In the genomic region with DNA sequence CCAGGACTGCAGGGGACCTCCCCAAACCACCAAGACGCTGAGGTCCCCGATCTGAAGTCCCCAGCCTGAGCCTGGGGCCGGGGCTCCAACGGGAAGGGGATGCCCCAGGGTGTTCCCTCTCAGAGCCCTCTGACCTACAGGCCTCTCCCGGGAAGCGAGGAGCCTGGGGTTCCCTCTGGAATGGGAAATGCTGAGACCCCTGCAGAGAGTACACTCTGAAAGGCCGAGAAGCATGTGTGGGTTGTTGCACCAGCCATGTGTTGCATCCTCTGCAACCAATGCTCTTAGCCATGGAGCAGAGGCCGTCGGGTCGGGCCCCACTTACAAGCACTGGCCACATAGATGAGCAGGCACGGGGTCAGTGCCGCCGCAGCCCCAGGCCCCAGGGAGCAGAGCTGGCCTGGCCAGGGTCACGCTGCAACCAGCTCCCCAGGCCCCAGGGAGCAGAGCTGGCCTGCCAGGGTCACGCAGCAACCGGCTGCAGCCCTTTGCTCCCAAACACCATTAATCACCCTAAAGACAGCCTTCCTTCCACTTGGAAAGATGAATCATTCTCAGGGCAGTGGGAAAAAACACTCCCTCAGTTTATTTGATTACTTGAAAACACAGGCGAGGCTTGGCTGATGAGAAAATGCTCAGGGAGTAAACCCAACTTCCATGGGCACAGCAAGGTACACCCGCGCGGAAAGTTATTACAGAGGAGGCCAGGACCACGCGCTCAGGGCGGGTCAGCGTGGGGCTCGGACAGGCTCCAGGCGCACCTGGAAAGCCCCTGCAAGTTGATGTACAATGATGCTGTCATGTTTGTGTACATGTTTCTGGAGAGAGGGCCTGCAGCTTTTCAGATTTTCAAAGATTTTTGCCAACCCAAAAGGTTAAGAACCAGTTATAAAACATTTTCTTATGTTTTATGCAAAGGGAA, we compare ENCODE assay signal across 1 cellular context.
TF ChIP-seq lines count a peak whose summit lies in the region.

No MANE protein-coding gene starts in this region.

TF ChIP-seq in HepG2, 621 proteins besides CTCF, POLR2A, EP300 and RAD21 (continued from another document and continues in another):
- TF ChIP-seq, protein P1, sequence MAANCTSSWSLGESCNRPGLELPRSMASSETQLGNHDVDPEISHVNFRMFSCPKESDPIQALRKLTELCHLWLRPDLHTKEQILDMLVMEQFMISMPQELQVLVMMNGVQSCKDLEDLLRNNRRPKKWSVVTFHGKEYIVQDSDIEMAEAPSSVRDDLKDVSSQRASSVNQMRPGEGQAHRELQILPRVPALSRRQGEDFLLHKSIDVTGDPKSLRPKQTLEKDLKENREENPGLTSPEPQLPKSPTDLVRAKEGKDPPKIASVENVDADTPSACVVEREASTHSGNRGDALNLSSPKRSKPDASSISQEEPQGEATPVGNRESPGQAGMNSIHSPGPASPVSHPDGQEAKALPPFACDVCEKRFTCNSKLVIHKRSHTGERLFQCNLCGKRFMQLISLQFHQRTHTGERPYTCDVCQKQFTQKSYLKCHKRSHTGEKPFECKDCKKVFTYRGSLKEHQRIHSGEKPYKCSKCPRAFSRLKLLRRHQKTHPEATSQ (CRISPR knock-in tag; IDR thresholded peaks at IDR 0.05; ENCODE audit: borderline replicate concordance): no peak
- TF ChIP-seq, protein P2, sequence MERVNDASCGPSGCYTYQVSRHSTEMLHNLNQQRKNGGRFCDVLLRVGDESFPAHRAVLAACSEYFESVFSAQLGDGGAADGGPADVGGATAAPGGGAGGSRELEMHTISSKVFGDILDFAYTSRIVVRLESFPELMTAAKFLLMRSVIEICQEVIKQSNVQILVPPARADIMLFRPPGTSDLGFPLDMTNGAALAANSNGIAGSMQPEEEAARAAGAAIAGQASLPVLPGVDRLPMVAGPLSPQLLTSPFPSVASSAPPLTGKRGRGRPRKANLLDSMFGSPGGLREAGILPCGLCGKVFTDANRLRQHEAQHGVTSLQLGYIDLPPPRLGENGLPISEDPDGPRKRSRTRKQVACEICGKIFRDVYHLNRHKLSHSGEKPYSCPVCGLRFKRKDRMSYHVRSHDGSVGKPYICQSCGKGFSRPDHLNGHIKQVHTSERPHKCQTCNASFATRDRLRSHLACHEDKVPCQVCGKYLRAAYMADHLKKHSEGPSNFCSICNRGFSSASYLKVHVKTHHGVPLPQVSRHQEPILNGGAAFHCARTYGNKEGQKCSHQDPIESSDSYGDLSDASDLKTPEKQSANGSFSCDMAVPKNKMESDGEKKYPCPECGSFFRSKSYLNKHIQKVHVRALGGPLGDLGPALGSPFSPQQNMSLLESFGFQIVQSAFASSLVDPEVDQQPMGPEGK (CRISPR knock-in tag; IDR thresholded peaks at IDR 0.05): 0 out of 2 replicates have a peak, but pooled peaks have one; percentile 14
- TF ChIP-seq, protein P3, sequence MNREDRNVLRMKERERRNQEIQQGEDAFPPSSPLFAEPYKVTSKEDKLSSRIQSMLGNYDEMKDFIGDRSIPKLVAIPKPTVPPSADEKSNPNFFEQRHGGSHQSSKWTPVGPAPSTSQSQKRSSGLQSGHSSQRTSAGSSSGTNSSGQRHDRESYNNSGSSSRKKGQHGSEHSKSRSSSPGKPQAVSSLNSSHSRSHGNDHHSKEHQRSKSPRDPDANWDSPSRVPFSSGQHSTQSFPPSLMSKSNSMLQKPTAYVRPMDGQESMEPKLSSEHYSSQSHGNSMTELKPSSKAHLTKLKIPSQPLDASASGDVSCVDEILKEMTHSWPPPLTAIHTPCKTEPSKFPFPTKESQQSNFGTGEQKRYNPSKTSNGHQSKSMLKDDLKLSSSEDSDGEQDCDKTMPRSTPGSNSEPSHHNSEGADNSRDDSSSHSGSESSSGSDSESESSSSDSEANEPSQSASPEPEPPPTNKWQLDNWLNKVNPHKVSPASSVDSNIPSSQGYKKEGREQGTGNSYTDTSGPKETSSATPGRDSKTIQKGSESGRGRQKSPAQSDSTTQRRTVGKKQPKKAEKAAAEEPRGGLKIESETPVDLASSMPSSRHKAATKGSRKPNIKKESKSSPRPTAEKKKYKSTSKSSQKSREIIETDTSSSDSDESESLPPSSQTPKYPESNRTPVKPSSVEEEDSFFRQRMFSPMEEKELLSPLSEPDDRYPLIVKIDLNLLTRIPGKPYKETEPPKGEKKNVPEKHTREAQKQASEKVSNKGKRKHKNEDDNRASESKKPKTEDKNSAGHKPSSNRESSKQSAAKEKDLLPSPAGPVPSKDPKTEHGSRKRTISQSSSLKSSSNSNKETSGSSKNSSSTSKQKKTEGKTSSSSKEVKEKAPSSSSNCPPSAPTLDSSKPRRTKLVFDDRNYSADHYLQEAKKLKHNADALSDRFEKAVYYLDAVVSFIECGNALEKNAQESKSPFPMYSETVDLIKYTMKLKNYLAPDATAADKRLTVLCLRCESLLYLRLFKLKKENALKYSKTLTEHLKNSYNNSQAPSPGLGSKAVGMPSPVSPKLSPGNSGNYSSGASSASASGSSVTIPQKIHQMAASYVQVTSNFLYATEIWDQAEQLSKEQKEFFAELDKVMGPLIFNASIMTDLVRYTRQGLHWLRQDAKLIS (CRISPR knock-in tag; IDR thresholded peaks at IDR 0.05): no peak
- TF ChIP-seq RBM22 (optimal IDR thresholded peaks at IDR 0.05; ENCODE audit: low read length) (no peak), TGIF2 (CRISPR knock-in tag; IDR thresholded peaks at IDR 0.05) (no peak), ATM (IDR thresholded peaks at IDR 0.05; ENCODE audit: borderline replicate concordance) (no peak), ZMYM3 (CRISPR knock-in tag; IDR thresholded peaks at IDR 0.05) (0 out of 2 replicates have a peak, but pooled peaks have one; percentile 48), SP1 (IDR thresholded peaks at IDR 0.05) (no peak), SP1 (CRISPR knock-in tag; IDR thresholded peaks at IDR 0.05) (no peak), KDM5B (CRISPR knock-in tag; IDR thresholded peaks at IDR 0.05; ENCODE audit: borderline replicate concordance) (peak; percentile 38; the same call in 1 of the 2 replicates), ZNF598 (CRISPR knock-in tag; IDR thresholded peaks at IDR 0.05; ENCODE audit: borderline replicate concordance) (peak; percentile 72; the same call in 1 of the 2 replicates), RFX3 (CRISPR knock-in tag; IDR thresholded peaks at IDR 0.05) (no peak), HNF4A (CRISPR knock-in tag; IDR thresholded peaks at IDR 0.05) (peak; percentile 53; the same call in 1 of the 2 replicates), ELF3 (CRISPR knock-in tag; IDR thresholded peaks at IDR 0.05) (peak; percentile 28; the same call in 1 of the 2 replicates), ZEB1 (IDR thresholded peaks at IDR 0.05; ENCODE audit: insufficient replicate concordance, low read depth) (no peak), ZNF547 (CRISPR knock-in tag; IDR thresholded peaks at IDR 0.05) (no peak), MIER3 (CRISPR knock-in tag; IDR thresholded peaks at IDR 0.05; ENCODE audit: borderline replicate concordance) (0 out of 2 replicates have a peak, but pooled peaks have one; percentile 38), ZNF253 (CRISPR knock-in tag; IDR thresholded peaks at IDR 0.05; ENCODE audit: borderline replicate concordance) (no peak)
- TF ChIP-seq, protein P4, sequence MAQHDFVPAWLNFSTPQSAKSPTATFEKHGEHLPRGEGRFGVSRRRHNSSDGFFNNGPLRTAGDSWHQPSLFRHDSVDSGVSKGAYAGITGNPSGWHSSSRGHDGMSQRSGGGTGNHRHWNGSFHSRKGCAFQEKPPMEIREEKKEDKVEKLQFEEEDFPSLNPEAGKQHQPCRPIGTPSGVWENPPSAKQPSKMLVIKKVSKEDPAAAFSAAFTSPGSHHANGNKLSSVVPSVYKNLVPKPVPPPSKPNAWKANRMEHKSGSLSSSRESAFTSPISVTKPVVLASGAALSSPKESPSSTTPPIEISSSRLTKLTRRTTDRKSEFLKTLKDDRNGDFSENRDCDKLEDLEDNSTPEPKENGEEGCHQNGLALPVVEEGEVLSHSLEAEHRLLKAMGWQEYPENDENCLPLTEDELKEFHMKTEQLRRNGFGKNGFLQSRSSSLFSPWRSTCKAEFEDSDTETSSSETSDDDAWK (CRISPR knock-in tag; IDR thresholded peaks at IDR 0.05): no peak
- TF ChIP-seq, protein P5, sequence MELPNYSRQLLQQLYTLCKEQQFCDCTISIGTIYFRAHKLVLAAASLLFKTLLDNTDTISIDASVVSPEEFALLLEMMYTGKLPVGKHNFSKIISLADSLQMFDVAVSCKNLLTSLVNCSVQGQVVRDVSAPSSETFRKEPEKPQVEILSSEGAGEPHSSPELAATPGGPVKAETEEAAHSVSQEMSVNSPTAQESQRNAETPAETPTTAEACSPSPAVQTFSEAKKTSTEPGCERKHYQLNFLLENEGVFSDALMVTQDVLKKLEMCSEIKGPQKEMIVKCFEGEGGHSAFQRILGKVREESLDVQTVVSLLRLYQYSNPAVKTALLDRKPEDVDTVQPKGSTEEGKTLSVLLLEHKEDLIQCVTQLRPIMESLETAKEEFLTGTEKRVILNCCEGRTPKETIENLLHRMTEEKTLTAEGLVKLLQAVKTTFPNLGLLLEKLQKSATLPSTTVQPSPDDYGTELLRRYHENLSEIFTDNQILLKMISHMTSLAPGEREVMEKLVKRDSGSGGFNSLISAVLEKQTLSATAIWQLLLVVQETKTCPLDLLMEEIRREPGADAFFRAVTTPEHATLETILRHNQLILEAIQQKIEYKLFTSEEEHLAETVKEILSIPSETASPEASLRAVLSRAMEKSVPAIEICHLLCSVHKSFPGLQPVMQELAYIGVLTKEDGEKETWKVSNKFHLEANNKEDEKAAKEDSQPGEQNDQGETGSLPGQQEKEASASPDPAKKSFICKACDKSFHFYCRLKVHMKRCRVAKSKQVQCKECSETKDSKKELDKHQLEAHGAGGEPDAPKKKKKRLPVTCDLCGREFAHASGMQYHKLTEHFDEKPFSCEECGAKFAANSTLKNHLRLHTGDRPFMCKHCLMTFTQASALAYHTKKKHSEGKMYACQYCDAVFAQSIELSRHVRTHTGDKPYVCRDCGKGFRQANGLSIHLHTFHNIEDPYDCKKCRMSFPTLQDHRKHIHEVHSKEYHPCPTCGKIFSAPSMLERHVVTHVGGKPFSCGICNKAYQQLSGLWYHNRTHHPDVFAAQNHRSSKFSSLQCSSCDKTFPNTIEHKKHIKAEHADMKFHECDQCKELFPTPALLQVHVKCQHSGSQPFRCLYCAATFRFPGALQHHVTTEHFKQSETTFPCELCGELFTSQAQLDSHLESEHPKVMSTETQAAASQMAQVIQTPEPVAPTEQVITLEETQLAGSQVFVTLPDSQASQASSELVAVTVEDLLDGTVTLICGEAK (IDR thresholded peaks at IDR 0.05): no peak
- TF ChIP-seq, protein P5 (CRISPR knock-in tag; IDR thresholded peaks at IDR 0.05): 0 out of 2 replicates have a peak, but pooled peaks have one; percentile 15
- TF ChIP-seq, protein P6, sequence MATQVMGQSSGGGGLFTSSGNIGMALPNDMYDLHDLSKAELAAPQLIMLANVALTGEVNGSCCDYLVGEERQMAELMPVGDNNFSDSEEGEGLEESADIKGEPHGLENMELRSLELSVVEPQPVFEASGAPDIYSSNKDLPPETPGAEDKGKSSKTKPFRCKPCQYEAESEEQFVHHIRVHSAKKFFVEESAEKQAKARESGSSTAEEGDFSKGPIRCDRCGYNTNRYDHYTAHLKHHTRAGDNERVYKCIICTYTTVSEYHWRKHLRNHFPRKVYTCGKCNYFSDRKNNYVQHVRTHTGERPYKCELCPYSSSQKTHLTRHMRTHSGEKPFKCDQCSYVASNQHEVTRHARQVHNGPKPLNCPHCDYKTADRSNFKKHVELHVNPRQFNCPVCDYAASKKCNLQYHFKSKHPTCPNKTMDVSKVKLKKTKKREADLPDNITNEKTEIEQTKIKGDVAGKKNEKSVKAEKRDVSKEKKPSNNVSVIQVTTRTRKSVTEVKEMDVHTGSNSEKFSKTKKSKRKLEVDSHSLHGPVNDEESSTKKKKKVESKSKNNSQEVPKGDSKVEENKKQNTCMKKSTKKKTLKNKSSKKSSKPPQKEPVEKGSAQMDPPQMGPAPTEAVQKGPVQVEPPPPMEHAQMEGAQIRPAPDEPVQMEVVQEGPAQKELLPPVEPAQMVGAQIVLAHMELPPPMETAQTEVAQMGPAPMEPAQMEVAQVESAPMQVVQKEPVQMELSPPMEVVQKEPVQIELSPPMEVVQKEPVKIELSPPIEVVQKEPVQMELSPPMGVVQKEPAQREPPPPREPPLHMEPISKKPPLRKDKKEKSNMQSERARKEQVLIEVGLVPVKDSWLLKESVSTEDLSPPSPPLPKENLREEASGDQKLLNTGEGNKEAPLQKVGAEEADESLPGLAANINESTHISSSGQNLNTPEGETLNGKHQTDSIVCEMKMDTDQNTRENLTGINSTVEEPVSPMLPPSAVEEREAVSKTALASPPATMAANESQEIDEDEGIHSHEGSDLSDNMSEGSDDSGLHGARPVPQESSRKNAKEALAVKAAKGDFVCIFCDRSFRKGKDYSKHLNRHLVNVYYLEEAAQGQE (IDR thresholded peaks at IDR 0.05; ENCODE audit: borderline replicate concordance in 1 of 2, low read depth in 1 of 2, low read length in 2 of 2): no peak
- TF ChIP-seq, protein P7, sequence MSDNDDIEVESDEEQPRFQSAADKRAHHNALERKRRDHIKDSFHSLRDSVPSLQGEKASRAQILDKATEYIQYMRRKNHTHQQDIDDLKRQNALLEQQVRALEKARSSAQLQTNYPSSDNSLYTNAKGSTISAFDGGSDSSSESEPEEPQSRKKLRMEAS (IDR thresholded peaks at IDR 0.05): peak; percentile 45; the same call in 1 of the 2 replicates
